ENCODE assay signal across 8 cellular contexts in the genomic region with DNA sequence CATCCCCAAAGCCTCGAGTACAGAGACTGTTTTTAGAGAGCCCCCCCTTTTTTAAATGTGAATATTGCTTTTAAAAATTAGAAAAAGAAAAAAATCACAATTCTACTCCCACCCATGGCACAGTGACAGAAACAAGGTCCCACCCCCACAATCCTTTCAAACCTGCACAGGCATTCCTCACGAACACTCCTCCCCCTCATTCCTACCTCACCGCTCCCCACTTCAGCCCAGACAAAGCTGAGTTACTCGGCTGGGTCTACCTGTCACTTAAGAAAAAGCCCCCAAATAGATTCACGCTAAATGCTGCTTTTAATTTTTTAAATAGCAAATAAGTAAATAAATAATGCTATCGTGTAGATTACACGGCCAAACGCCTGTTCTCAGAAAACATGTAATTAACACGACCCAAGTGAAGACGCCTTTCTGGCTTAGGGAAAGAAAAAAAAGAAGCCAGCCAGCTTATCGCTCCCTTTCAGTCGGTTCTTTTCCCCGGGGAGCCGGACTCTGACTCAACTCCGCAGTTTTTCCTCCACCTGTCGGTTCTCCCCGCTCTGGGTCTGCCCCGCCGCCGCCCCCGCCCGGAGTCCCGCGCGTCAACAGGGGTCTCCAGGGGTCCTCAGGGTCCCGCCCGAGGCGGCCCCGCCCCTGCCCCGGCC. TPM values are rescaled to one million over a fixed set of nuclear protein-coding genes. Genes with fewer than 3 reads are reported as not detected.
DNase-seq lines count a peak whose midpoint lies in the region; ATAC-seq and TF ChIP-seq lines count a peak whose summit lies in the region.

No MANE protein-coding gene starts in this region.

- no peaks in the 10 kb centered on the region for H3K79me1 ChIP-seq in neuronal stem cell (ENCODE audit: low read depth, low read length)

- no peak overlapping the region for H3K23ac ChIP-seq in neuronal stem cell (ENCODE audit: low read depth, low read length, poor library complexity)

- peak; percentile 1 for ATAC-seq in GM21717 (IDR thresholded peaks at IDR 0.05; ENCODE audit: unreplicated experiment)
- ATAC-seq in RWPE2 (ENCODE audit: low read depth) = peak; percentile 1; the same call in 2 of the 3 replicates

- H3K4me1 ChIP-seq in RWPE2 (ENCODE audit: insufficient read depth, poor library complexity, severe bottlenecking) (no peaks in the 10 kb centered on the region), esophagus muscularis mucosa (peaks cover 15 to 51% (median 47%) of the 10 kb centered on the region in 4 donors), neuronal stem cell (ENCODE audit: control insufficient read depth in 2 of 2, insufficient read depth in 1 of 2, low read depth in 1 of 2, low read length in 2 of 2) (no peaks in the 10 kb centered on the region)

- no peak overlapping the region for H2BK12ac ChIP-seq in neuronal stem cell (ENCODE audit: low read length)

- no peak for TF ChIP-seq EP300 in esophagus muscularis mucosa (IDR thresholded peaks at IDR 0.05)

- H2BK5ac ChIP-seq in neuronal stem cell (ENCODE audit: low read length) = peak overlapping the region; percentile 96

- 3% methylated on average over 16 of the region's 30 CpGs for WGBS in esophagus muscularis mucosa
- WGBS in neuronal stem cell (ENCODE audit: extremely low coverage in 2 of 2, insufficient read length in 2 of 2, insufficient replicate concordance in 1 of 2), 2 donors = no CpG with 5 or more reads among the region's 30 CpGs

- H2BK120ac ChIP-seq in neuronal stem cell (ENCODE audit: low read depth, low read length) = no peak overlapping the region

- H3K36me3 ChIP-seq in RWPE2 (ENCODE audit: low read depth) = no peaks in the 10 kb centered on the region
- no peaks in the 10 kb centered on the region for H3K36me3 ChIP-seq in esophagus muscularis mucosa
- no peaks in the 10 kb centered on the region for H3K36me3 ChIP-seq in neuronal stem cell (replicated peaks in 1 of 2; ENCODE audit: control insufficient read depth in 2 of 2, insufficient read depth in 2 of 2, low read length in 2 of 2)

- no peak overlapping the region for H3K4ac ChIP-seq in neuronal stem cell (ENCODE audit: low read length)

- peak overlapping the region; percentile 12 for H3K27ac ChIP-seq in RWPE2 (ENCODE audit: poor library complexity, severe bottlenecking)
- peak overlapping the region; percentile 90 to 95 (median 90) for H3K27ac ChIP-seq in esophagus muscularis mucosa (replicated peaks in 1 of 4)
- no peak overlapping the region for H3K27ac ChIP-seq in neuronal stem cell (replicated peaks; ENCODE audit: low read length)

- no peak overlapping the region for H4K91ac ChIP-seq in neuronal stem cell (ENCODE audit: low read depth, low read length, poor library complexity)

- no peak overlapping the region for H4K8ac ChIP-seq in neuronal stem cell (ENCODE audit: low read depth, low read length)

- TF ChIP-seq CTCF in RWPE2 (IDR thresholded peaks at IDR 0.05; ENCODE audit: poor library complexity, severe bottlenecking) = no peak
- TF ChIP-seq CTCF in esophagus muscularis mucosa (IDR thresholded peaks at IDR 0.05) = no peak

- peak overlapping the region; percentile 100 for H2AFZ ChIP-seq in neuronal stem cell (ENCODE audit: low read length)

- peak overlapping the region; percentile 94 for H3K4me3 ChIP-seq in RWPE2 (ENCODE audit: severe bottlenecking)
- peak overlapping the region; percentile 69 to 96 (median 76) for H3K4me3 ChIP-seq in esophagus muscularis mucosa
- peak overlapping the region; percentile 69 to 82 for H3K4me3 ChIP-seq in neuronal stem cell (ENCODE audit: low read length in 2 of 2)

- H3K27me3 ChIP-seq in RWPE2 (ENCODE audit: insufficient read depth, poor library complexity, severe bottlenecking) = no peaks in the 10 kb centered on the region
- no peaks in the 10 kb centered on the region for H3K27me3 ChIP-seq in esophagus muscularis mucosa
- H3K27me3 ChIP-seq in neuronal stem cell (ENCODE audit: control insufficient read depth in 3 of 3, insufficient read depth in 3 of 3, low read depth in 1 of 3, low read length in 3 of 3) = peaks cover 0 to 28% (median 7%) of the 10 kb centered on the region in 3 experiments

- no peak overlapping the region for H2AK5ac ChIP-seq in neuronal stem cell (ENCODE audit: low read depth, low read length)

- H3K4me2 ChIP-seq in neuronal stem cell (ENCODE audit: insufficient read depth, low read length, poor library complexity, severe bottlenecking) = peak overlapping the region; percentile 57

- peak; percentile 18 for DNase-seq in A172 (ENCODE audit: low spot score)
- DNase-seq in RWPE2 (ENCODE audit: low spot score) = no peak
- DNase-seq in esophagus muscularis mucosa (ENCODE audit: extremely low spot score) = no peak
- DNase-seq in neuronal stem cell (ENCODE audit: low spot score) = no peak
- no peak for DNase-seq in activated effector memory CD4-positive, alpha-beta T cell treated with anti-CD3 and anti-CD28 coated beads, Interleukin-2, amount 50 U/mL, for 16 hours
- DNase-seq in activated CD8-positive, alpha-beta memory T cell treated with anti-CD3 and anti-CD28 coated beads for 24 hours = no peak
- no peak for DNase-seq in NCI-H2029 (lab: John Stamatoyannopoulos, UW)

- peak overlapping the region; percentile 67 for H3K18ac ChIP-seq in neuronal stem cell (ENCODE audit: low read length)

- H3K14ac ChIP-seq in neuronal stem cell (ENCODE audit: low read length) = no peak overlapping the region

- no peak for TF ChIP-seq POLR2A in esophagus muscularis mucosa (IDR thresholded peaks at IDR 0.05; ENCODE audit: low read depth)

- H3K9me3 ChIP-seq in RWPE2 (ENCODE audit: severe bottlenecking) (no peaks in the 10 kb centered on the region), esophagus muscularis mucosa (no peaks in the 10 kb centered on the region), neuronal stem cell (replicated peaks in 1 of 2; ENCODE audit: control insufficient read depth in 2 of 2, insufficient read depth in 1 of 2, low read depth in 1 of 2, low read length in 2 of 2) (no peaks in the 10 kb centered on the region)

- H2BK15ac ChIP-seq in neuronal stem cell (ENCODE audit: low read length) = no peak overlapping the region

- intact Hi-C loops in esophagus muscularis mucosa (cut with DNase I) = loop anchor here (2.0 kb wide), 1 partner anchor 81 kb away; no protein-coding TSS in a partner anchor

- H3K9ac ChIP-seq in neuronal stem cell (ENCODE audit: low read depth, low read length, poor library complexity) = no peak overlapping the region

RNA-seq across cellular contexts. Expression of a gene that starts 0.7 kb away (rescaled TPM):
- total RNA-seq in A172 (2014; rRNA removed; shearing (Covaris generic)) = 124 and 142 TPM in 2 replicates
- total RNA-seq in esophagus muscularis mucosa = 10 to 100 TPM; 30.3 to 59.1 (median 49.3) TPM
- polyA plus RNA-seq in neuronal stem cell (2013, experiment 1 of 2) = 4.1 TPM
- polyA plus RNA-seq in neuronal stem cell (2013, experiment 2 of 2) = 4.1 TPM
